ENCODE assay signal across 8 cellular contexts in genomic region chr4:146522862-146523205, GRCh38. TPM values are rescaled to one million over a fixed set of nuclear protein-coding genes. Genes with fewer than 3 reads are reported as not detected.
DNase-seq lines count a peak whose midpoint lies in the region; ATAC-seq and TF ChIP-seq lines count a peak whose summit lies in the region.

No MANE protein-coding gene starts in this region.

- intact Hi-C loops in body of pancreas (cut with DNase I) (no loop called here), left lung (cut with DNase I) (no loop called here)

- H3K27ac Mint-ChIP-seq in osteocyte (ENCODE audit: unreplicated experiment), result no peak overlapping the region

- H3K9me3 Mint-ChIP-seq in osteocyte (ENCODE audit: unreplicated experiment), result no peaks in the 10 kb centered on the region

- H3K4me1 ChIP-seq in body of pancreas (peaks cover 21% of the 10 kb centered on the region), left lung (peaks cover 8 to 26% of the 10 kb centered on the region in 2 donors), urinary bladder (ENCODE audit: insufficient read depth) (peaks cover 2% of the 10 kb centered on the region)

- no peaks in the 10 kb centered on the region for H3K27me3 ChIP-seq in body of pancreas
- H3K27me3 ChIP-seq in left lung, result no peaks in the 10 kb centered on the region

- H3K36me3 ChIP-seq in body of pancreas (replicated peaks in 1 of 2; ENCODE audit: insufficient read depth in 1 of 2, low read depth in 2 of 2), result no peaks in the 10 kb centered on the region
- no peaks in the 10 kb centered on the region for H3K36me3 ChIP-seq in left lung
- no peaks in the 10 kb centered on the region for H3K36me3 ChIP-seq in urinary bladder (ENCODE audit: insufficient read depth)

- TF ChIP-seq CTCF in GM12865 (IDR thresholded peaks at IDR 0.05; ENCODE audit: insufficient read depth, low read depth, low read length, missing control alignments), result no peak
- TF ChIP-seq CTCF in body of pancreas (IDR thresholded peaks at IDR 0.05), result peak in 1 of 7 experiments; percentile 9
- TF ChIP-seq CTCF in left lung (IDR thresholded peaks at IDR 0.05), result no peak
- TF ChIP-seq CTCF in osteocyte (IDR thresholded peaks at IDR 0.05), result no peak

- 0% methylated on average over 2 to 7 of the region's 7 CpGs for WGBS in body of pancreas, 2 donors
- 2% methylated on average over 7 of the region's 7 CpGs for WGBS in urinary bladder

- peak; percentile 22 for ATAC-seq in GM21723 (IDR thresholded peaks at IDR 0.05; ENCODE audit: unreplicated experiment)
- ATAC-seq in body of pancreas, result peak; percentile 1
- peak; percentile 17 for ATAC-seq in left lung
- no peak for ATAC-seq in GM19467 (IDR thresholded peaks at IDR 0.05; ENCODE audit: unreplicated experiment)

- no peaks in the 10 kb centered on the region for H3K27me3 Mint-ChIP-seq in osteocyte (ENCODE audit: unreplicated experiment)

- TF ChIP-seq POLR2A in body of pancreas (IDR thresholded peaks at IDR 0.05), result no peak

- H3K4me3 ChIP-seq in GM12865 (ENCODE audit: low read depth, low read length), result peak overlapping the region; percentile 92
- H3K4me3 ChIP-seq in Jurkat, Clone E6-1 (ENCODE audit: low read length), result peak overlapping the region; percentile 93
- peak overlapping the region; percentile 65 to 71 for H3K4me3 ChIP-seq in body of pancreas
- peak overlapping the region; percentile 86 to 89 for H3K4me3 ChIP-seq in left lung
- H3K4me3 ChIP-seq in urinary bladder (ENCODE audit: low read depth, low read length), result peak overlapping the region; percentile 88

- H3K4me1 Mint-ChIP-seq in osteocyte (ENCODE audit: unreplicated experiment), result peaks cover 8% of the 10 kb centered on the region

- H3K4me3 Mint-ChIP-seq in osteocyte (ENCODE audit: unreplicated experiment), result no peak overlapping the region

- H3K9me3 ChIP-seq in body of pancreas, result no peaks in the 10 kb centered on the region
- H3K9me3 ChIP-seq in left lung, result no peaks in the 10 kb centered on the region

- DNase-seq in GM12865 (ENCODE audit: low read depth) (peak; percentile 39), body of pancreas (no peak), left lung (no peak), osteocyte (ENCODE audit: extremely low spot score, unreplicated experiment) (no peak)
- DNase-seq in Jurkat, Clone E6-1 (ENCODE audit: low read depth, low spot score), result no peak

- H3K27ac ChIP-seq in body of pancreas (peak overlapping the region; percentile 63 to 90 (median 82)), left lung (peak overlapping the region in 1 of 2 donors; percentile 72), urinary bladder (ENCODE audit: low read depth) (no peak overlapping the region)

- no peaks in the 10 kb centered on the region for H3K36me3 Mint-ChIP-seq in osteocyte (ENCODE audit: unreplicated experiment)

RNA-seq across cellular contexts. Expression of gene SLC10A7, which starts 1.1 kb away (rescaled TPM):
- 8.7 TPM for polyA plus RNA-seq in Jurkat, Clone E6-1 (2012; ENCODE audit: insufficient read depth, insufficient read length)
- total RNA-seq in body of pancreas, result 10 to 100 TPM; 10.4 to 13.5 TPM
- total RNA-seq in left lung, result 10 to 100 TPM; 17.7 to 22.0 TPM
- 42.9 TPM for total RNA-seq in urinary bladder
- polyA plus RNA-seq in urinary bladder, result 5.4 TPM
- 10.5 and 10.6 TPM in 2 replicates for total RNA-seq in osteocyte
